In the genomic region with DNA sequence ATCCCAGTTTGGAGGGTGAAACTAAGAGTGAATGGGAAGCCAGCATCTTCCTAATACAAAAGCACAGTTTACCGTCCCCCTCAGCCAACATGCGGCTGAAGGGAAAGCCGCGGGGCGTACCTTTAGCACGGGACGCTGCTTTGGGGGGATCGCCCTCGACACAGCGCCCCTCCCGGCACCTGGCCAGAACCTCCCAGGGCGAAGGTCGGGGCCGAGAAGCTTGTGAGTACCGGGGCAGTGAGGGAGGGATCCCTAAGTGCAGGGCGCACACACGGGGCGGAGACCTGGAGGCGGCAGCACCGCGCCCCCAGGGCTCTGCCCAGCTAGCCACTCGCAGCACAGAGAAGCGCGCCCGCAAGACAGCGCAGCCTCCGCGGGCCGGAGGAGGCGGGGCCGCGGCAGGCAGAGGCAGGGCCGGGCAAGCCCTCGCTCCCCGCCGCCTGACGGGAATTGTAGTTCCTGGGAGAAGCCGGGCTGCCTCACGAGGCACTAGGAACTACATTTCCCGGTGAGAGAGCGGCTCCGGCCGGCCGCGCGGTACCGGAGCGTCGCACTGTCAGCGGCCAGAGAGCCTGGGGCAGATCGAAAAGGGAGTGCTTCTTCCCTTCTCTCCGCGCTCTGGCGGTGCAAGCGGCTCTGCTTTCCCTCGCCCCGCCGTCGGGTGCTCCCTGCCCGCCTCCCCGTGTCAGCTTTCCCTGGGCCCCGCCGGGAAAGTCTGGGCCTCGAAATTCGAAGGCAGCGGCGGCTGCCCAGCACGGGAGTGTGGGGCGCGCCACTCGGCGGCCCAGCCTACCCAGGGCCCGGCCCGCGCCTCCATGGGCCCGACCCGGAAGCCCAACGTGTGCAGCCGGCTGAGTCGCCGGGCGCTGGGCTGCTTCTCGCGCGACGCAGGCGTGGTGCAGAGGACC, we compare ENCODE assay signal across 8 cellular contexts. TPM values are rescaled to one million over a fixed set of nuclear protein-coding genes. Genes with fewer than 3 reads are reported as not detected.
DNase-seq lines count a peak whose midpoint lies in the region; ATAC-seq, FAIRE-seq and TF ChIP-seq lines count a peak whose summit lies in the region.

A gene with protein sequence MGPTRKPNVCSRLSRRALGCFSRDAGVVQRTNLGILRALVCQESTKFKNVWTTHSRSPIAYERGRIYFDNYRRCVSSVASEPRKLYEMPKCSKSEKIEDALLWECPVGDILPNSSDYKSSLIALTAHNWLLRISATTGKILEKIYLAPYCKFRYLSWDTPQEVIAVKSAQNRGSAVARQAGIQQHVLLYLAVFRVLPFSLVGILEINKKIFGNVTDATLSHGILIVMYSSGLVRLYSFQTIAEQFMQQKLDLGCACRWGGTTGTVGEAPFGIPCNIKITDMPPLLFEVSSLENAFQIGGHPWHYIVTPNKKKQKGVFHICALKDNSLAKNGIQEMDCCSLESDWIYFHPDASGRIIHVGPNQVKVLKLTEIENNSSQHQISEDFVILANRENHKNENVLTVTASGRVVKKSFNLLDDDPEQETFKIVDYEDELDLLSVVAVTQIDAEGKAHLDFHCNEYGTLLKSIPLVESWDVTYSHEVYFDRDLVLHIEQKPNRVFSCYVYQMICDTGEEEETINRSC (plus strand): TSS at position 464 of the 908 bp plus-strand sequence. CDS start 352 bp downstream, at position 816.
A gene with protein sequence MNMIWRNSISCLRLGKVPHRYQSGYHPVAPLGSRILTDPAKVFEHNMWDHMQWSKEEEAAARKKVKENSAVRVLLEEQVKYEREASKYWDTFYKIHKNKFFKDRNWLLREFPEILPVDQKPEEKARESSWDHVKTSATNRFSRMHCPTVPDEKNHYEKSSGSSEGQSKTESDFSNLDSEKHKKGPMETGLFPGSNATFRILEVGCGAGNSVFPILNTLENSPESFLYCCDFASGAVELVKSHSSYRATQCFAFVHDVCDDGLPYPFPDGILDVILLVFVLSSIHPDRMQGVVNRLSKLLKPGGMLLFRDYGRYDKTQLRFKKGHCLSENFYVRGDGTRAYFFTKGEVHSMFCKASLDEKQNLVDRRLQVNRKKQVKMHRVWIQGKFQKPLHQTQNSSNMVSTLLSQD (minus strand): TSS at position 228 of the 908 bp plus-strand sequence. CDS start 41,805 bp downstream, outside the sequence.

- ATAC-seq in GM18867 (IDR thresholded peaks at IDR 0.05; ENCODE audit: unreplicated experiment), result peak; percentile 91
- ATAC-seq in HG03103 (IDR thresholded peaks at IDR 0.05; ENCODE audit: low read depth, unreplicated experiment), result peak; percentile 91

- H3K36me3 ChIP-seq in breast epithelium (no peaks in the 10 kb centered on the region), iPS-20b (ENCODE audit: insufficient read depth, low read depth, low read length) (peaks cover 37% of the 10 kb centered on the region), small intestine (ENCODE audit: control insufficient read depth in 2 of 2, insufficient read depth in 2 of 2, low read length in 2 of 2) (no peaks in the 10 kb centered on the region)

- H3K27me3 ChIP-seq in breast epithelium (no peaks in the 10 kb centered on the region), iPS-20b (ENCODE audit: insufficient read depth, low read length) (no peaks in the 10 kb centered on the region), small intestine (ENCODE audit: control insufficient read depth in 2 of 2, insufficient read depth in 2 of 2, low read length in 2 of 2) (no peaks in the 10 kb centered on the region)

- intact Hi-C loops in breast epithelium (cut with DNase I; ENCODE audit: low total_unique reads), result no loop called here

- peak within 1 kb of the TSS; percentile 92 for H3K27ac ChIP-seq in VCaP
- H3K27ac ChIP-seq in breast epithelium, result peak within 1 kb of the TSS; percentile 95 to 98
- H3K27ac ChIP-seq in iPS-20b (ENCODE audit: low read length), result peak within 1 kb of the TSS; percentile 88
- peak within 1 kb of the TSS; percentile 93 to 97 for H3K27ac ChIP-seq in small intestine (ENCODE audit: low read depth in 1 of 2, low read length in 1 of 2)

- no peak for FAIRE-seq in small intestine (lab: Jason Lieb, UNC)

- 0% methylated on average over 66 to 87 of the region's 87 CpGs for WGBS in small intestine, 3 donors

- CTCF ChIA-PET in AG04449 (lab: Yijun Ruan, JAX), result interaction anchor here (0.6 to 1.5 kb wide), 4 partner anchors 15 to 461 kb away, joined by 3 to 4 read pairs (median 4); no protein-coding TSS in a partner anchor

- no peak for TF ChIP-seq POLR2A in breast epithelium (IDR thresholded peaks at IDR 0.05)

- TF ChIP-seq CTCF in AG04449 (IDR thresholded peaks at IDR 0.05; ENCODE audit: insufficient read depth, low read length, missing control alignments) (peak; percentile 42), VCaP (conservative IDR thresholded peaks at IDR 0.05) (peak; percentile 26), breast epithelium (IDR thresholded peaks at IDR 0.05) (no peak)

- H3K4me1 ChIP-seq in breast epithelium (peaks cover 0 to 3% of the 10 kb centered on the region in 2 donors), iPS-20b (ENCODE audit: insufficient read depth, low read length) (peaks cover 26% of the 10 kb centered on the region), small intestine (ENCODE audit: control insufficient read depth in 2 of 2, insufficient read depth in 1 of 2, low read depth in 1 of 2, low read length in 1 of 2) (no peaks in the 10 kb centered on the region)

- DNase-seq in AG04449 (ENCODE audit: low read depth, low spot score) (peak; percentile 59), NCI-H2196 (lab: John Stamatoyannopoulos, UW; ENCODE audit: unreplicated experiment) (peak; percentile 95), breast epithelium (ENCODE audit: low spot score in 2 of 2) (peak; percentile 91 to 93), small intestine (peak; percentile 97)

- no peaks in the 10 kb centered on the region for H3K9me3 ChIP-seq in breast epithelium
- H3K9me3 ChIP-seq in iPS-20b (ENCODE audit: insufficient read depth, low read depth, low read length), result peaks cover 7% of the 10 kb centered on the region; the same call in 1 of the 2 replicates
- H3K9me3 ChIP-seq in small intestine (ENCODE audit: control insufficient read depth, low read depth), result no peaks in the 10 kb centered on the region

- POLR2A ChIA-PET in AG04449 (lab: Yijun Ruan, JAX), result interaction anchor here (0.6 to 1.5 kb wide), 3 partner anchors 18 to 542 kb away, joined by 3 to 4 read pairs (median 3); a partner anchor contains a TSS

- H3K4me3 ChIP-seq in AG04449 (ENCODE audit: low read depth, low read length) (peak within 1 kb of the TSS; percentile 84), breast epithelium (peak within 1 kb of the TSS; percentile 71 to 90 (median 81)), iPS-20b (ENCODE audit: low read length) (peak within 1 kb of the TSS; percentile 83), small intestine (ENCODE audit: low read depth in 1 of 2, low read length in 2 of 2) (peak within 1 kb of the TSS; percentile 59 to 73)

- peak within 1 kb of the TSS; percentile 96 for H3K9ac ChIP-seq in iPS-20b (ENCODE audit: low read depth, low read length)

RNA-seq across cellular contexts. Expression of the first gene that starts in this region (rescaled TPM):
- total RNA-seq in breast epithelium, result 10 to 100 TPM; 13.3 to 30.6 (median 24.6) TPM
- 1 to 10 TPM; 3.5 to 5.9 (median 5.6) TPM for polyA plus RNA-seq in small intestine

RNA-seq across cellular contexts. Expression of the second gene that starts in this region (rescaled TPM):
- total RNA-seq in breast epithelium, result 10 to 100 TPM; 21.4 to 26.9 (median 22.9) TPM
- polyA plus RNA-seq in small intestine, result 1 to 10 TPM; 2.2 to 8.5 (median 6.2) TPM

Comparison
In these comparisons a context has a peak if more than half of its experiments do, and no peak if none do; other contexts are left out.
1. Peak in every context shown above with its lines: DNase-seq, ATAC-seq, H3K4me3 ChIP-seq and H3K27ac ChIP-seq.
2. CTCF ChIP-seq: peak in AG04449 (single experiment) and VCaP (single experiment); none in breast epithelium (0 of 3).